Comparison of ENCODE assay signal across 27 cellular contexts in genomic region chr13:35961002-35961401, GRCh38.
DNase-seq lines count a peak whose midpoint lies in the region; TF ChIP-seq lines count a peak whose summit lies in the region.
"Had no signal": no experiment of that assay in that cellular context is flagged by ENCODE, and none has a peak within 500 bp of the region (broad histone marks: within the 10 kb centered on the region; RNA-seq: fewer than 3 reads in every experiment).

No MANE protein-coding gene starts in this region.

- H3F3A ChIP-seq in SK-N-SH (replicated peaks; ENCODE audit: insufficient read depth) (peaks cover 13% of the 10 kb centered on the region), neural cell (ENCODE audit: insufficient read depth, low read length, poor library complexity, severe bottlenecking) (no peaks in the 10 kb centered on the region)

- DNase-seq in Caki2 (ENCODE audit: low read depth) (peak; percentile 63), SK-N-SH (no peak), epithelial cell of esophagus (ENCODE audit: low read depth) (peak; percentile 15), islet precursor cell (no peak), NCI-H2107 treated with DMSO at 0.1 percent for 48 hours (lab: John Stamatoyannopoulos, UW; ENCODE audit: unreplicated experiment) (no peak), NCI-H1436 (lab: John Stamatoyannopoulos, UW) (no peak), ureter (ENCODE audit: low spot score) (no peak)
- DNase-seq: activated CD4-positive, alpha-beta T cell treated with anti-CD3 and anti-CD28 coated beads for 36 hours; activated CD8-positive, alpha-beta memory T cell treated with anti-CD3 and anti-CD28 coated beads, Interleukin-2, amount 50 U/mL, for 48 hours; activated CD8-positive, alpha-beta T cell treated with anti-CD3 and anti-CD28 coated beads for 36 hours; activated naive CD4-positive, alpha-beta T cell treated with Interleukin-2 at 50 U/mL for 16 hours; adrenal gland; CD4-positive, CD25-positive, alpha-beta regulatory T cell; colonic mucosa; DND-41; effector CD4-positive, alpha-beta T cell; immature natural killer cell; naive thymus-derived CD8-positive, alpha-beta T cell; NCI-H1048; NCI-H1694 treated with DMSO at 0.1 percent for 48 hours; NCI-H2171 treated with DMSO at 0.1 percent for 48 hours; NCI-H526; PC-9; SW 1271 had no signal

- H2AFZ ChIP-seq in SK-N-SH (ENCODE audit: low read depth): no peak overlapping the region
- no peak overlapping the region for H2AFZ ChIP-seq in neural cell (ENCODE audit: low read depth, low read length)
- H2AFZ ChIP-seq: PC-9 had no signal

- no peak for TF ChIP-seq RAD21 in SK-N-SH (IDR thresholded peaks at IDR 0.05; ENCODE audit: low read length)
- no peak for TF ChIP-seq RAD21 in neural cell (conservative IDR thresholded peaks at IDR 0.05)

- TF ChIP-seq CTCF in SK-N-SH (IDR thresholded peaks at IDR 0.05) (no peak), epithelial cell of esophagus (IDR thresholded peaks at IDR 0.05; ENCODE audit: insufficient read depth, low read depth, low read length, missing control alignments) (no peak), neural cell (IDR thresholded peaks at IDR 0.05; ENCODE audit: poor library complexity, severe bottlenecking) (no peak)

- H4K20me1 ChIP-seq in SK-N-SH (ENCODE audit: insufficient read depth) (no peaks in the 10 kb centered on the region), neural cell (ENCODE audit: insufficient read depth) (no peaks in the 10 kb centered on the region)

- CTCF ChIA-PET in SK-N-SH (lab: Yijun Ruan, JAX): interaction anchor here (2.5 kb wide), 1 partner anchor 796 kb away, joined by 7 read pairs; no protein-coding TSS in a partner anchor

- H3K36me3 ChIP-seq in SK-N-SH (replicated peaks in 1 of 2; ENCODE audit: control insufficient read depth in 1 of 2, insufficient read depth in 2 of 2, low read length in 1 of 2) (no peaks in the 10 kb centered on the region), neural cell (ENCODE audit: insufficient read depth, low read length) (no peaks in the 10 kb centered on the region)
- H3K36me3 ChIP-seq: adrenal gland, breast epithelium, colonic mucosa had no signal

- no peaks in the 10 kb centered on the region for H3K27me3 ChIP-seq in SK-N-SH (ENCODE audit: insufficient read depth)
- no peaks in the 10 kb centered on the region for H3K27me3 ChIP-seq in neural cell (ENCODE audit: insufficient read depth, low read depth, low read length)
- H3K27me3 ChIP-seq: adrenal gland, breast epithelium, colonic mucosa had no signal

- H3K79me2 ChIP-seq in SK-N-SH (ENCODE audit: insufficient read depth) (no peaks in the 10 kb centered on the region), neural cell (replicated peaks; ENCODE audit: insufficient read depth, low read length) (no peaks in the 10 kb centered on the region)

- H3K27ac ChIP-seq in SK-N-SH (ENCODE audit: low read depth in 2 of 2, low read length in 1 of 2) (peak overlapping the region in 1 of 2 experiments; percentile 78; a peak in 2 of 4 replicates), neural cell (ENCODE audit: low read length) (peak overlapping the region; percentile 25)
- H3K27ac ChIP-seq: adrenal gland, colonic mucosa, PC-9, VCaP had no signal

- H3K9me2 ChIP-seq in SK-N-SH: no peaks in the 10 kb centered on the region
- no peaks in the 10 kb centered on the region for H3K9me2 ChIP-seq in neural cell (ENCODE audit: insufficient read depth, low read length)

- in situ Hi-C loops in Caki2 (cut with HindIII; ENCODE audit: low pct_unique_long_range_greater_than_20kb, low sequenced_read_pairs): no loop called here

- H3K4me2 ChIP-seq in SK-N-SH (peak overlapping the region; percentile 8; the same call in 1 of the 2 replicates), neural cell (ENCODE audit: low read length) (no peak overlapping the region)
- H3K4me2 ChIP-seq: PC-9 had no signal

- TF ChIP-seq EP300 in SK-N-SH (IDR thresholded peaks at IDR 0.05; ENCODE audit: borderline replicate concordance in 1 of 2, low read depth in 1 of 2, low read length in 1 of 2): peak in 1 of 2 experiments; percentile 45; a peak in 1 of 4 replicates
- TF ChIP-seq EP300 in neural cell (conservative IDR thresholded peaks at IDR 0.05; ENCODE audit: poor library complexity, severe bottlenecking): no peak

- peaks cover 10 to 15% of the 10 kb centered on the region in 2 experiments; a peak in 3 of 4 replicates for H3K4me1 ChIP-seq in SK-N-SH (ENCODE audit: control insufficient read depth in 1 of 2, insufficient read depth in 2 of 2, low read depth in 1 of 2, low read length in 1 of 2)
- H3K4me1 ChIP-seq: breast epithelium, colonic mucosa had no signal

- POLR2A ChIA-PET in SK-N-SH (lab: Yijun Ruan, JAX): no interaction called here

- H3K9ac ChIP-seq in SK-N-SH: no peak overlapping the region; the same call in 1 of the 2 replicates
- H3K9ac ChIP-seq in neural cell (ENCODE audit: low read length): no peak overlapping the region

- no peak overlapping the region for H3K4me3 ChIP-seq in SK-N-SH (ENCODE audit: low read depth in 2 of 2, low read length in 1 of 2)
- no peak overlapping the region for H3K4me3 ChIP-seq in epithelial cell of esophagus (ENCODE audit: low read length)
- peak overlapping the region; percentile 14 for H3K4me3 ChIP-seq in neural cell (ENCODE audit: low read length)
- H3K4me3 ChIP-seq: adrenal gland, breast epithelium, colonic mucosa, PC-9 had no signal

- H3K9me3 ChIP-seq in SK-N-SH (no peaks in the 10 kb centered on the region), neural cell (ENCODE audit: low read length) (no peaks in the 10 kb centered on the region)
- H3K9me3 ChIP-seq: adrenal gland, breast epithelium, colonic mucosa had no signal

TF ChIP-seq in SK-N-SH, 30 proteins besides CTCF, POLR2A, EP300 and RAD21:
- TF ChIP-seq FOSL2 (IDR thresholded peaks at IDR 0.05; ENCODE audit: borderline replicate concordance, low read depth) (0 out of 2 replicates have a peak, but pooled peaks have one; percentile 8), PBX3 (IDR thresholded peaks at IDR 0.05) (peak; percentile 59), JUND (IDR thresholded peaks at IDR 0.05) (0 out of 2 replicates have a peak, but pooled peaks have one; percentile 18), SIN3A (IDR thresholded peaks at IDR 0.05; ENCODE audit: borderline replicate concordance, low read depth, low read length) (no peak), POLR2AphosphoS5 (IDR thresholded peaks at IDR 0.05; ENCODE audit: low read depth, low read length) (no peak)

TF ChIP-seq in neural cell, 6 proteins besides CTCF, POLR2A, EP300 and RAD21:
- TF ChIP-seq SMC3 (conservative IDR thresholded peaks at IDR 0.05; ENCODE audit: poor library complexity): no peak
- no peak for TF ChIP-seq POLR2AphosphoS5 (IDR thresholded peaks at IDR 0.05)
- no peak for TF ChIP-seq EZH2 (IDR thresholded peaks at IDR 0.05; ENCODE audit: borderline replicate concordance, insufficient read depth, low read length, poor library complexity, severe bottlenecking)
- no peak for TF ChIP-seq MXI1 (conservative IDR thresholded peaks at IDR 0.05; ENCODE audit: poor library complexity, severe bottlenecking)
- no peak for TF ChIP-seq TAF1 (IDR thresholded peaks at IDR 0.05; ENCODE audit: low read depth)
- TF ChIP-seq, protein P1, sequence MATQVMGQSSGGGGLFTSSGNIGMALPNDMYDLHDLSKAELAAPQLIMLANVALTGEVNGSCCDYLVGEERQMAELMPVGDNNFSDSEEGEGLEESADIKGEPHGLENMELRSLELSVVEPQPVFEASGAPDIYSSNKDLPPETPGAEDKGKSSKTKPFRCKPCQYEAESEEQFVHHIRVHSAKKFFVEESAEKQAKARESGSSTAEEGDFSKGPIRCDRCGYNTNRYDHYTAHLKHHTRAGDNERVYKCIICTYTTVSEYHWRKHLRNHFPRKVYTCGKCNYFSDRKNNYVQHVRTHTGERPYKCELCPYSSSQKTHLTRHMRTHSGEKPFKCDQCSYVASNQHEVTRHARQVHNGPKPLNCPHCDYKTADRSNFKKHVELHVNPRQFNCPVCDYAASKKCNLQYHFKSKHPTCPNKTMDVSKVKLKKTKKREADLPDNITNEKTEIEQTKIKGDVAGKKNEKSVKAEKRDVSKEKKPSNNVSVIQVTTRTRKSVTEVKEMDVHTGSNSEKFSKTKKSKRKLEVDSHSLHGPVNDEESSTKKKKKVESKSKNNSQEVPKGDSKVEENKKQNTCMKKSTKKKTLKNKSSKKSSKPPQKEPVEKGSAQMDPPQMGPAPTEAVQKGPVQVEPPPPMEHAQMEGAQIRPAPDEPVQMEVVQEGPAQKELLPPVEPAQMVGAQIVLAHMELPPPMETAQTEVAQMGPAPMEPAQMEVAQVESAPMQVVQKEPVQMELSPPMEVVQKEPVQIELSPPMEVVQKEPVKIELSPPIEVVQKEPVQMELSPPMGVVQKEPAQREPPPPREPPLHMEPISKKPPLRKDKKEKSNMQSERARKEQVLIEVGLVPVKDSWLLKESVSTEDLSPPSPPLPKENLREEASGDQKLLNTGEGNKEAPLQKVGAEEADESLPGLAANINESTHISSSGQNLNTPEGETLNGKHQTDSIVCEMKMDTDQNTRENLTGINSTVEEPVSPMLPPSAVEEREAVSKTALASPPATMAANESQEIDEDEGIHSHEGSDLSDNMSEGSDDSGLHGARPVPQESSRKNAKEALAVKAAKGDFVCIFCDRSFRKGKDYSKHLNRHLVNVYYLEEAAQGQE (IDR thresholded peaks at IDR 0.05; ENCODE audit: borderline replicate concordance): no peak
TF ChIP-seq in neural cell: peak in this region for 0.

Comparison
In these comparisons a context has a peak if more than half of its experiments do, and no peak if none do; other contexts are left out.
1. DNase-seq: peak in Caki2 (single experiment) and epithelial cell of esophagus (single experiment); none in SK-N-SH (single experiment), islet precursor cell (single experiment), NCI-H2107 treated with DMSO at 0.1 percent for 48 hours (single experiment), NCI-H1436 (single experiment) and ureter (single experiment).